In the genomic region with DNA sequence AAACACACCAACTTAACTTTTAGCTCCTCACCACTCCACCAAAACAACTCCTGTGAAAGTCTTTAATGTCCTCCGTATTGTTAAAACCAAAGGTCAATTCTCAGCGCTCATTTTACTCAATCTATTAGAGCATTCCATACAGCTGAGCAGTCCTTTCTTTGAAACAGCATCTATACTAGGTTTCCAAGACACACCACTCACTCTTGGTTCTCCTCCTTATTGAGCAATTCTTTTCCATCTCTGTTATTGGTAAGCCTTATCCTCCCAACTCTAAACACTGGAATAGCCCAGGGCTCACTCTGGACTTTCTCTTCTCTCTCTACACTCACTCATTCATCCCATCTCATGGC, we compare ENCODE assay signal across 17 cellular contexts. TPM values are rescaled to one million over a fixed set of nuclear protein-coding genes. Genes with fewer than 3 reads are reported as not detected.
DNase-seq lines count a peak whose midpoint lies in the region; ATAC-seq and TF ChIP-seq lines count a peak whose summit lies in the region.
"Had no signal": no experiment of that assay in that cellular context is flagged by ENCODE, and none has a peak within 500 bp of the region (broad histone marks: within the 10 kb centered on the region; RNA-seq: fewer than 3 reads in every experiment).

No MANE protein-coding gene starts in this region.

- H3K4me1 ChIP-seq in spleen, result peaks cover 4 to 82% (median 22%) of the 10 kb centered on the region in 6 donors

- H3K9me3 ChIP-seq in spleen, result no peaks in the 10 kb centered on the region
- H3K9me3 ChIP-seq: heart right ventricle, left ventricle myocardium inferior, right atrium auricular region had no signal

- no peaks in the 10 kb centered on the region for H3K36me3 ChIP-seq in spleen
- H3K36me3 ChIP-seq: heart right ventricle, left ventricle myocardium inferior, right atrium auricular region had no signal

- ATAC-seq in sciatic nerve, result no peak
- no peak for ATAC-seq in Right ventricle myocardium inferior
- ATAC-seq: heart right ventricle, natural killer cell, T-cell had no signal

- TF ChIP-seq CTCF in epithelial cell of proximal tubule (conservative IDR thresholded peaks at IDR 0.05; ENCODE audit: low read depth, low read length), result no peak
- no peak for TF ChIP-seq CTCF in dorsolateral prefrontal cortex (IDR thresholded peaks at IDR 0.05 in 54 of 56, conservative IDR thresholded peaks at IDR 0.05 in 2 of 56; ENCODE audit: low read depth in 1 of 56, partially characterized antibody in 56 of 56)
- no peak for TF ChIP-seq CTCF in spleen (IDR thresholded peaks at IDR 0.05 in 8 of 11, conservative IDR thresholded peaks at IDR 0.05 in 3 of 11)

- H3K27ac ChIP-seq in dorsolateral prefrontal cortex, result no peak overlapping the region
- no peak overlapping the region for H3K27ac ChIP-seq in spleen
- H3K27ac ChIP-seq: heart right ventricle, left ventricle myocardium inferior, right atrium auricular region had no signal

- intact Hi-C loops in dorsolateral prefrontal cortex (cut with DNase I), result no loop called here
- intact Hi-C loops in sciatic nerve (cut with DNase I), result no loop called here
- intact Hi-C loops in spleen (cut with DNase I; ENCODE audit: low total_unique reads), result no loop called here
- intact Hi-C loops in Right ventricle myocardium inferior (cut with DNase I), result no loop called here

- WGBS in spleen, 5 donors, result 95 to 99% (median 98%) methylated on average over 2 of the region's 2 CpGs

- no peak for TF ChIP-seq POLR2A in spleen (IDR thresholded peaks at IDR 0.05)

- DNase-seq in ELR (ENCODE audit: low read depth) (peak; percentile 93), RPMI7951 (ENCODE audit: low read depth) (peak; percentile 84), epithelial cell of proximal tubule (ENCODE audit: low read depth) (peak; percentile 31), skeletal muscle cell (ENCODE audit: low read depth) (peak; percentile 85), dorsolateral prefrontal cortex (no peak), sciatic nerve (ENCODE audit: low spot score) (no peak), spleen (no peak), Right ventricle myocardium inferior (ENCODE audit: missing footprints) (no peak)
- DNase-seq: activated CD4-positive, alpha-beta T cell treated with anti-CD3 and anti-CD28 coated beads, Interleukin-2, amount 10 ng/mL, durations not matched to agents 24 days and 14 days; amygdala; effector CD8-positive, alpha-beta T cell; heart right ventricle; left ventricle myocardium inferior; MM.1S; natural killer cell; T-cell had no signal

- H3K4me3 ChIP-seq in epithelial cell of proximal tubule (ENCODE audit: low read depth, low read length) (no peak overlapping the region), skeletal muscle cell (ENCODE audit: low read depth, low read length) (no peak overlapping the region), dorsolateral prefrontal cortex (no peak overlapping the region), spleen (no peak overlapping the region)
- H3K4me3 ChIP-seq: heart right ventricle, left ventricle myocardium inferior, right atrium auricular region had no signal

- H3K27me3 ChIP-seq in dorsolateral prefrontal cortex, result no peaks in the 10 kb centered on the region
- H3K27me3 ChIP-seq in spleen (replicated peaks in 1 of 7), result no peaks in the 10 kb centered on the region
- H3K27me3 ChIP-seq: heart right ventricle, right atrium auricular region had no signal

RNA-seq across cellular contexts. Expression of gene COA1, which starts 34.9 kb away (rescaled TPM):
- total RNA-seq in RPMI7951 (2014; rRNA removed; shearing (Covaris generic)), result 228 and 245 TPM in 2 replicates
- 54.0 and 74.7 TPM in 2 replicates for total RNA-seq in epithelial cell of proximal tubule
- total RNA-seq in dorsolateral prefrontal cortex, result 10 to 100 TPM; 52.0 to 94.0 (median 71.9) TPM
- total RNA-seq in sciatic nerve, result 56.8 TPM
- 100 to 1,000 TPM in 1 of 7 donors, 10 to 100 TPM in 6; 51.2 to 102 (median 71.6) TPM for total RNA-seq in spleen
- 10 to 100 TPM; 48.3 to 76.6 (median 50.0) TPM for polyA plus RNA-seq in spleen
- 66.7 TPM for total RNA-seq in Right ventricle myocardium inferior

Comparison
In these comparisons a context has a peak if more than half of its experiments do, and no peak if none do; other contexts are left out.
1. DNase-seq: peak in ELR (single experiment), RPMI7951 (single experiment), epithelial cell of proximal tubule (single experiment) and skeletal muscle cell (single experiment); none in dorsolateral prefrontal cortex (0 of 10), sciatic nerve (single experiment), spleen (single experiment) and Right ventricle myocardium inferior (single experiment).